ENCODE assay signal across 26 cellular contexts in genomic region chr16:907819-908218, GRCh38.
DNase-seq lines count a peak whose midpoint lies in the region; ATAC-seq and TF ChIP-seq lines count a peak whose summit lies in the region.
"Had no signal": no experiment of that assay in that cellular context is flagged by ENCODE, and none has a peak within 500 bp of the region (broad histone marks: within the 10 kb centered on the region; RNA-seq: fewer than 3 reads in every experiment).

No MANE protein-coding gene starts in this region.

- no peaks in the 10 kb centered on the region for H3K4me1 ChIP-seq in breast epithelium
- H3K4me1 ChIP-seq: adrenal gland, left lung, psoas muscle, sigmoid colon, SJSA1 had no signal

- CTCF ChIA-PET in HEK293T (lab: Yijun Ruan, JAX), result no interaction called here

- DNase-seq in HEK293T (ENCODE audit: extremely low spot score), result no peak
- DNase-seq in NCI-H146 (lab: John Stamatoyannopoulos, UW), result peak; percentile 39
- peak in 30 of 61 donors; percentile 14 to 70 (median 42) for DNase-seq in caudate nucleus (lab: John Stamatoyannopoulos, UW)
- DNase-seq in breast epithelium (ENCODE audit: low spot score in 2 of 2), result no peak
- no peak for DNase-seq in COLO668 (lab: John Stamatoyannopoulos, UW; ENCODE audit: unreplicated experiment)
- DNase-seq in GM03348 (ENCODE audit: low spot score), result no peak
- DNase-seq: activated CD4-positive, alpha-beta T cell treated with anti-CD3 and anti-CD28 coated beads for 48 hours; activated naive CD4-positive, alpha-beta T cell treated with anti-CD3 and anti-CD28 coated beads, Interleukin-2, amount 10 ng/mL, durations not matched to agents 7 days and 5 days; adrenal gland; EL; H7; mesendoderm; MG63; NCI-H774; sigmoid colon; stimulated activated CD4-positive, alpha-beta T cell treated with anti-CD3 and anti-CD28 coated beads, Interleukin-4, amount 100 ng/mL, for 1 hour; T1000 had no signal

- H3K9me3 ChIP-seq in neural cell (ENCODE audit: low read length) (no peaks in the 10 kb centered on the region), breast epithelium (peaks cover 0 to 6% of the 10 kb centered on the region in 2 donors)
- H3K9me3 ChIP-seq: adrenal gland, psoas muscle, SJSA1 had no signal

- TF ChIP-seq RAD21 in neural cell (conservative IDR thresholded peaks at IDR 0.05), result peak; percentile 15

- TF ChIP-seq CTCF in neural cell (IDR thresholded peaks at IDR 0.05; ENCODE audit: poor library complexity, severe bottlenecking) (peak; percentile 12), breast epithelium (IDR thresholded peaks at IDR 0.05) (no peak)

- H3K27me3 ChIP-seq in neural cell (ENCODE audit: insufficient read depth, low read depth, low read length) (no peaks in the 10 kb centered on the region), breast epithelium (no peaks in the 10 kb centered on the region)
- H3K27me3 ChIP-seq: adrenal gland, left lung, MG63, sigmoid colon, SJSA1 had no signal

- peak; percentile 47 for TF ChIP-seq EP300 in neural cell (conservative IDR thresholded peaks at IDR 0.05; ENCODE audit: poor library complexity, severe bottlenecking)

- POLR2A ChIA-PET in HEK293T (lab: Yijun Ruan, JAX), result no interaction called here

- H3K4me3 ChIP-seq in neural cell (ENCODE audit: low read length) (no peak overlapping the region), breast epithelium (no peak overlapping the region)
- H3K4me3 ChIP-seq: adrenal gland, GM12878, left lung, MG63, psoas muscle, sigmoid colon, SJSA1 had no signal

- H4K20me1 ChIP-seq in neural cell (ENCODE audit: insufficient read depth), result no peaks in the 10 kb centered on the region

- no peak for ATAC-seq in GM19455 (IDR thresholded peaks at IDR 0.05; ENCODE audit: unreplicated experiment)
- ATAC-seq: activated T-helper 17 cell treated with anti-CD3 and anti-CD28 coated beads, Interleukin-2, amount 50 U/mL, for 72 hours; GM12878; left lung; psoas muscle had no signal

- H3K36me3 ChIP-seq in neural cell (ENCODE audit: insufficient read depth, low read length) (no peaks in the 10 kb centered on the region), breast epithelium (no peaks in the 10 kb centered on the region)
- H3K36me3 ChIP-seq: adrenal gland, MG63, SJSA1 had no signal

- no peaks in the 10 kb centered on the region for H3K9me2 ChIP-seq in neural cell (ENCODE audit: insufficient read depth, low read length)

- intact Hi-C loops in breast epithelium (cut with DNase I; ENCODE audit: low total_unique reads), result no loop called here

- H3K4me2 ChIP-seq in neural cell (ENCODE audit: low read length), result no peak overlapping the region
- H3K4me2 ChIP-seq: KMS-11 had no signal

- no peak for TF ChIP-seq POLR2A in breast epithelium (IDR thresholded peaks at IDR 0.05)

- H2AFZ ChIP-seq in neural cell (ENCODE audit: low read depth, low read length), result no peak overlapping the region

- no peaks in the 10 kb centered on the region for H3F3A ChIP-seq in neural cell (ENCODE audit: insufficient read depth, low read length, poor library complexity, severe bottlenecking)

- no peaks in the 10 kb centered on the region for H3K79me2 ChIP-seq in neural cell (replicated peaks; ENCODE audit: insufficient read depth, low read length)

- H3K27ac ChIP-seq in caudate nucleus (ENCODE audit: low read depth, low read length) (peak overlapping the region; percentile 75), neural cell (ENCODE audit: low read length) (peak overlapping the region; percentile 75), breast epithelium (no peak overlapping the region)
- H3K27ac ChIP-seq: adrenal gland, KMS-11, left lung, psoas muscle, sigmoid colon, SJSA1, VCaP had no signal

- peak overlapping the region; percentile 25 for H3K9ac ChIP-seq in neural cell (ENCODE audit: low read length)
- H3K9ac ChIP-seq: KMS-11 had no signal

TF ChIP-seq in HEK293T, 16 proteins besides CTCF, POLR2A, EP300 and RAD21:
- TF ChIP-seq TARDBP (IDR thresholded peaks at IDR 0.05), result no peak
- peak; percentile 13; the same call in 1 of the 2 replicates for TF ChIP-seq PKNOX1 (IDR thresholded peaks at IDR 0.05)
- TF ChIP-seq HDGF (IDR thresholded peaks at IDR 0.05; ENCODE audit: borderline replicate concordance), result no peak
- no peak for TF ChIP-seq FOXA1 (IDR thresholded peaks at IDR 0.05)

TF ChIP-seq in neural cell, 6 proteins besides CTCF, POLR2A, EP300 and RAD21:
- TF ChIP-seq SMC3 (conservative IDR thresholded peaks at IDR 0.05; ENCODE audit: poor library complexity) (peak; percentile 17), POLR2AphosphoS5 (IDR thresholded peaks at IDR 0.05) (peak; percentile 58), EZH2 (IDR thresholded peaks at IDR 0.05; ENCODE audit: borderline replicate concordance, insufficient read depth, low read length, poor library complexity, severe bottlenecking) (no peak), MXI1 (conservative IDR thresholded peaks at IDR 0.05; ENCODE audit: poor library complexity, severe bottlenecking) (no peak), TAF1 (IDR thresholded peaks at IDR 0.05; ENCODE audit: low read depth) (no peak), REST (IDR thresholded peaks at IDR 0.05; ENCODE audit: borderline replicate concordance) (no peak)
TF ChIP-seq in neural cell: peak in this region for 2.

Comparison
In these comparisons a context has a peak if more than half of its experiments do, and no peak if none do; other contexts are left out.
1. H3K27ac ChIP-seq: peak in caudate nucleus (single experiment) and neural cell (single experiment); none in breast epithelium (0 of 2).